Comparison of ENCODE assay signal across 22 cellular contexts in the genomic region with DNA sequence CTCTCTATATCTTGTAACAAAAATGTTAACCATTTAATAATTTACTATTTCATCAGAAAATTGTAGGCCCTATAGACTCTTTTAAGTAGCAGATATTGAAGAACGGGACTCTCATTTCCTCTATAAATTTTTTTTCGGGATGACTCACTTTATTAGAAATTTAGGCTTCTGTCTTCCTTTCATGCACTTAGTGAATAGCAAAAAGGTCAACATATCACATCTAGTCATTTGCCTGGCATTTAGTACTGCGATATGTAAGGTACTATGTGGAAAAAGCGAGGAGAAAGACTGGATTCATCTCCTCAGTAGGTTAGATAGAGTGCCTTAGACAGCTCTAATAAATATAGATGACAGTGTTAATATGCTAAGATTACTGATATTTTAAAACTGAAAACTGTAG.
"Had no signal": no experiment of that assay in that cellular context is flagged by ENCODE, and none has a peak within 500 bp of the region (broad histone marks: within the 10 kb centered on the region; RNA-seq: fewer than 3 reads in every experiment).

No MANE protein-coding gene starts in this region.

- H3K36me3 ChIP-seq: esophagus squamous epithelium, pancreas, tibial nerve, upper lobe of right lung, vagina had no signal

- H3K9me3 ChIP-seq: esophagus squamous epithelium, pancreas, upper lobe of right lung, vagina had no signal

- H3K4me3 Mint-ChIP-seq: naive B cell; nephron; stimulated activated effector memory CD8-positive, alpha-beta T cell treated with anti-CD3 and anti-CD28 coated beads, Interleukin-12 subunit alpha, Interleukin-12 subunit beta, amount 100 ng/mL, for 72 hours; stimulated activated naive CD8-positive, alpha-beta T cell treated with anti-CD3 and anti-CD28 coated beads, Interleukin-15, Interleukin-2, amounts not matched to agents 100 ng/mL and 50 ng/mL, for 24 hours had no signal

- H3K79me2 ChIP-seq: hepatocyte had no signal

- H3K36me3 Mint-ChIP-seq: naive B cell; stimulated activated effector memory CD8-positive, alpha-beta T cell treated with anti-CD3 and anti-CD28 coated beads, Interleukin-12 subunit alpha, Interleukin-12 subunit beta, amount 100 ng/mL, for 72 hours had no signal

- H3K27me3 Mint-ChIP-seq: naive B cell; stimulated activated naive CD8-positive, alpha-beta T cell treated with anti-CD3 and anti-CD28 coated beads, Interleukin-15, Interleukin-2, amounts not matched to agents 100 ng/mL and 50 ng/mL, for 24 hours had no signal

- H2AFZ ChIP-seq: hepatocyte had no signal

- H3K27ac Mint-ChIP-seq: naive B cell; nephron; progenitor cell of endocrine pancreas; stimulated activated effector memory CD8-positive, alpha-beta T cell treated with anti-CD3 and anti-CD28 coated beads, Interleukin-12 subunit alpha, Interleukin-12 subunit beta, amount 100 ng/mL, for 72 hours; stimulated activated naive CD8-positive, alpha-beta T cell treated with anti-CD3 and anti-CD28 coated beads, Interleukin-15, Interleukin-2, amounts not matched to agents 100 ng/mL and 50 ng/mL, for 24 hours had no signal

- H3K27ac ChIP-seq: esophagus squamous epithelium, hepatocyte, pancreas, tibial nerve, upper lobe of right lung, vagina had no signal

- H3K4me2 ChIP-seq: hepatocyte, smooth muscle cell had no signal

- H3K4me3 ChIP-seq: esophagus squamous epithelium, hepatocyte, lung, pancreas, smooth muscle cell, tibial nerve, upper lobe of right lung, vagina had no signal

- H3K27me3 ChIP-seq: esophagus squamous epithelium, hepatocyte, pancreas, tibial nerve, upper lobe of right lung, vagina had no signal

- H3K4me1 ChIP-seq: esophagus squamous epithelium, pancreas, tibial nerve, upper lobe of right lung, vagina had no signal

- H3K9me3 Mint-ChIP-seq: stimulated activated naive CD8-positive, alpha-beta T cell treated with anti-CD3 and anti-CD28 coated beads, Interleukin-15, Interleukin-2, amounts not matched to agents 100 ng/mL and 50 ng/mL, for 24 hours had no signal

- ATAC-seq: left colon; left ventricle myocardium superior; right cardiac atrium; stimulated activated effector memory CD8-positive, alpha-beta T cell treated with anti-CD3 and anti-CD28 coated beads, Interleukin-12 subunit alpha, Interleukin-12 subunit beta, amount 100 ng/mL, for 72 hours; upper lobe of right lung had no signal

- H3K4me1 Mint-ChIP-seq: naive B cell; nephron; stimulated activated effector memory CD8-positive, alpha-beta T cell treated with anti-CD3 and anti-CD28 coated beads, Interleukin-12 subunit alpha, Interleukin-12 subunit beta, amount 100 ng/mL, for 72 hours had no signal

- DNase-seq: cortex of kidney; effector memory CD4-positive, alpha-beta T cell; esophagus squamous epithelium; left colon; left ventricle myocardium superior; mesendoderm; naive B cell; occipital lobe; pancreas; right cardiac atrium; stimulated activated CD4-positive, alpha-beta T cell treated with anti-CD3 and anti-CD28 coated beads, Interleukin-4, amount 100 ng/mL, for 1 hour; stimulated activated CD8-positive, alpha-beta memory T cell treated with anti-CD3 and anti-CD28 coated beads, Interleukin-4, amount 100 ng/mL, for 48 hours; upper lobe of right lung had no signal
